Comparison of ENCODE assay signal across 22 cellular contexts in genomic region chr7:81297317-81297716, GRCh38.
A peak's percentile ranks its signal among the peaks of the same experiment; 100 is the strongest.
DNase-seq lines count a peak whose midpoint lies in the region; ATAC-seq and TF ChIP-seq lines count a peak whose summit lies in the region.
"Had no signal": no experiment of that assay in that cellular context is flagged by ENCODE, and none has a peak within 500 bp of the region (broad histone marks: within the 10 kb centered on the region; RNA-seq: fewer than 3 reads in every experiment).

No MANE protein-coding gene starts in this region.

- no peak overlapping the region for H4K8ac ChIP-seq in IMR-90 (ENCODE audit: low read depth in 2 of 2, low read length in 2 of 2)

- H3K9me3 ChIP-seq in IMR-90 (ENCODE audit: control insufficient read depth, insufficient read depth, low read length), result no peaks in the 10 kb centered on the region
- no peaks in the 10 kb centered on the region for H3K9me3 ChIP-seq in adipocyte (ENCODE audit: control insufficient read depth, low read length)
- H3K9me3 ChIP-seq: BLaER1 treated with 17β-estradiol and CSF1 and Interleukin-3, amounts not matched to agents 10 nM and 100 nM; SJCRH30 had no signal

- H3K18ac ChIP-seq in IMR-90 (ENCODE audit: low read depth, low read length), result 0 out of 2 replicates have a peak overlapping the region, but pooled peaks have one; percentile 18

- no peak for TF ChIP-seq CTCF in IMR-90 (conservative IDR thresholded peaks at IDR 0.05; ENCODE audit: low read depth, low read length)

- TF ChIP-seq POLR2A in IMR-90 (IDR thresholded peaks at IDR 0.05; ENCODE audit: low read depth, low read length), result no peak

- H3K4me2 ChIP-seq in IMR-90 (ENCODE audit: low read depth, low read length), result no peak overlapping the region
- H3K4me2 ChIP-seq: BLaER1 treated with 17β-estradiol and CSF1 and Interleukin-3, amounts not matched to agents 10 nM and 100 nM; PC-9 had no signal

- no peaks in the 10 kb centered on the region for H3K79me1 ChIP-seq in IMR-90 (ENCODE audit: low read depth in 1 of 2, low read length in 2 of 2)

- H3K56ac ChIP-seq in IMR-90 (ENCODE audit: extremely low read depth, insufficient read depth, low read length), result no peak overlapping the region

- H2BK15ac ChIP-seq in IMR-90 (ENCODE audit: low read depth, low read length), result 0 out of 3 replicates have a peak overlapping the region, but pooled peaks have one; percentile 60

- H3K14ac ChIP-seq in IMR-90 (replicated peaks; ENCODE audit: low read depth, low read length), result no peak overlapping the region

- CTCF ChIA-PET in IMR-90 (lab: Yijun Ruan, JAX), result no interaction called here

- in situ Hi-C loops in IMR-90 (cut with MboI; ENCODE audit: low sequenced_read_pairs), result no loop called here

- H2AK9ac ChIP-seq in IMR-90 (replicated peaks; ENCODE audit: low read depth, low read length, poor library complexity), result no peak overlapping the region

- no peaks in the 10 kb centered on the region for H3K4me1 ChIP-seq in IMR-90 (ENCODE audit: control insufficient read depth, insufficient read depth, low read length)
- peaks cover 36% of the 10 kb centered on the region for H3K4me1 ChIP-seq in adipocyte (ENCODE audit: control insufficient read depth, insufficient read depth, low read length)

- DNase-seq in IMR-90, result no peak
- peak; percentile 15 for DNase-seq in adipocyte (ENCODE audit: low read depth)
- DNase-seq in left colon, result no peak
- no peak for DNase-seq in cardiac septum (ENCODE audit: low spot score)
- DNase-seq in globus pallidus (ENCODE audit: low spot score), result no peak
- DNase-seq: ACHN; CD8-positive, alpha-beta T cell; DND-41; GOT3; MM.1S; NCI-H1048; NCI-H1417 treated with DMSO at 0.1 percent for 48 hours; NCI-H187; NCI-H446; NCI-H526; PC-9; SJCRH30 had no signal

- H3K9me1 ChIP-seq in IMR-90 (ENCODE audit: insufficient read depth, low read length), result no peaks in the 10 kb centered on the region

- H3K23ac ChIP-seq in IMR-90 (ENCODE audit: low read depth, low read length), result no peak overlapping the region

- H4K5ac ChIP-seq in IMR-90 (ENCODE audit: low read depth, low read length), result no peak overlapping the region; the same call in 1 of the 2 replicates

- no peak for ATAC-seq in IMR-90 (ENCODE audit: low read depth)
- ATAC-seq in left colon, result peak; percentile 39
- ATAC-seq in GM18907 (IDR thresholded peaks at IDR 0.05; ENCODE audit: unreplicated experiment), result no peak
- no peak for ATAC-seq in HG02588 (IDR thresholded peaks at IDR 0.05; ENCODE audit: unreplicated experiment)
- ATAC-seq: CD8-positive, alpha-beta T cell; GM12878; HCT116 had no signal

- no peak overlapping the region for H2BK5ac ChIP-seq in IMR-90 (ENCODE audit: low read depth, low read length, poor library complexity, severe bottlenecking)

- H2BK120ac ChIP-seq in IMR-90 (ENCODE audit: low read depth, low read length), result no peak overlapping the region

- no peaks in the 10 kb centered on the region for H4K20me1 ChIP-seq in IMR-90 (ENCODE audit: insufficient read depth, low read length)
- H4K20me1 ChIP-seq: BLaER1 treated with 17β-estradiol and CSF1 and Interleukin-3, amounts not matched to agents 10 nM and 100 nM had no signal

- TF ChIP-seq RAD21 in IMR-90 (IDR thresholded peaks at IDR 0.05; ENCODE audit: low read length), result no peak

- H4K91ac ChIP-seq in IMR-90 (ENCODE audit: insufficient read depth, low read depth, low read length), result no peak overlapping the region

- H3K27me3 ChIP-seq in IMR-90 (ENCODE audit: control insufficient read depth, insufficient read depth, low read length) (peaks cover 23% of the 10 kb centered on the region), adipocyte (replicated peaks; ENCODE audit: control insufficient read depth, insufficient read depth, low read length) (peaks cover 3% of the 10 kb centered on the region)
- H3K27me3 ChIP-seq: BLaER1 treated with 17β-estradiol and CSF1 and Interleukin-3, amounts not matched to agents 10 nM and 100 nM; SJCRH30 had no signal

- no peak overlapping the region for H2AFZ ChIP-seq in IMR-90 (replicated peaks; ENCODE audit: low read length, poor library complexity)
- H2AFZ ChIP-seq: PC-9 had no signal

- WGBS in IMR-90 (ENCODE audit: extremely low coverage in 2 of 2, insufficient read length in 1 of 2), 2 experiments, result no CpG with 5 or more reads among the region's 2 CpGs

- BruUV-seq in IMR-90 (replicated peaks; lab: Mats Ljungman, UMichigan), result no TSS peak

- H3K4me3 ChIP-seq in IMR-90 (ENCODE audit: insufficient read depth, low read depth, low read length), result no peak overlapping the region
- no peak overlapping the region for H3K4me3 ChIP-seq in adipocyte (ENCODE audit: low read length)
- H3K4me3 ChIP-seq: BLaER1 treated with 17β-estradiol and CSF1 and Interleukin-3, amounts not matched to agents 10 nM and 100 nM; GM12878; PC-9; SJCRH30 had no signal

- intact Hi-C loops in IMR-90 (cut with micrococcal nuclease), result loop anchor here (5.0 kb wide), 1 partner anchor 380 kb away; the partner anchor contains the start of gene SEMA3C
- intact Hi-C loops in left colon (cut with DNase I, micrococcal nuclease), result no loop called here
- intact Hi-C loops in cardiac septum (cut with DNase I), result no loop called here

- H2BK20ac ChIP-seq in IMR-90 (ENCODE audit: low read depth, low read length), result no peak overlapping the region

- H3K36me3 ChIP-seq in IMR-90 (ENCODE audit: control insufficient read depth, insufficient read depth, low read length), result no peaks in the 10 kb centered on the region
- H3K36me3 ChIP-seq in adipocyte (ENCODE audit: control insufficient read depth, insufficient read depth, low read length, severe bottlenecking), result no peaks in the 10 kb centered on the region
- H3K36me3 ChIP-seq: BLaER1 treated with 17β-estradiol and CSF1 and Interleukin-3, amounts not matched to agents 10 nM and 100 nM; SJCRH30 had no signal

- no peak overlapping the region for H3K27ac ChIP-seq in IMR-90 (ENCODE audit: insufficient read depth, low read length)
- H3K27ac ChIP-seq: BLaER1 treated with 17β-estradiol and CSF1 and Interleukin-3, amounts not matched to agents 10 nM and 100 nM; PC-9; SJCRH30 had no signal

- POLR2A ChIA-PET in IMR-90 (lab: Charles Lee; ENCODE audit: unreplicated experiment), result no interaction called here

- dilution Hi-C loops in IMR-90 (cut with HindIII; ENCODE audit: low sequenced_read_pairs, unreplicated experiment), result no loop called here

- no peak overlapping the region for H3K9ac ChIP-seq in IMR-90 (ENCODE audit: low read depth, low read length)
- H3K9ac ChIP-seq in adipocyte (ENCODE audit: low read length), result no peak overlapping the region
- H3K9ac ChIP-seq: BLaER1 treated with 17β-estradiol and CSF1 and Interleukin-3, amounts not matched to agents 10 nM and 100 nM had no signal

- 0 out of 2 replicates have a peak overlapping the region, but pooled peaks have one; percentile 13 for H2AK5ac ChIP-seq in IMR-90 (ENCODE audit: low read depth, low read length)

- peak overlapping the region; percentile 22; the same call in 1 of the 2 replicates for H3K4ac ChIP-seq in IMR-90 (ENCODE audit: low read depth, low read length)

TF ChIP-seq in IMR-90, 13 proteins besides CTCF, POLR2A, EP300 and RAD21:
- TF ChIP-seq CEBPB (IDR thresholded peaks at IDR 0.05; ENCODE audit: low read depth, low read length) (no peak), RFX5 (IDR thresholded peaks at IDR 0.05; ENCODE audit: low read depth, low read length) (no peak), MXI1 (IDR thresholded peaks at IDR 0.05; ENCODE audit: borderline replicate concordance, low read depth, low read length) (no peak), BHLHE40 (IDR thresholded peaks at IDR 0.05; ENCODE audit: low read depth, low read length) (no peak), RCOR1 (IDR thresholded peaks at IDR 0.05; ENCODE audit: insufficient replicate concordance, low read length) (no peak), CHD1 (IDR thresholded peaks at IDR 0.05; ENCODE audit: low read depth, low read length) (no peak), FOS (IDR thresholded peaks at IDR 0.05; ENCODE audit: low read depth, low read length) (no peak), NFE2L2 (IDR thresholded peaks at IDR 0.05; ENCODE audit: low read depth, low read length) (no peak), SMC3 (IDR thresholded peaks at IDR 0.05; ENCODE audit: low read depth, low read length) (no peak), MAZ (IDR thresholded peaks at IDR 0.05; ENCODE audit: borderline replicate concordance, low read depth, low read length) (no peak), MAFK (IDR thresholded peaks at IDR 0.05; ENCODE audit: low read depth, low read length) (no peak)
- TF ChIP-seq, protein P1, sequence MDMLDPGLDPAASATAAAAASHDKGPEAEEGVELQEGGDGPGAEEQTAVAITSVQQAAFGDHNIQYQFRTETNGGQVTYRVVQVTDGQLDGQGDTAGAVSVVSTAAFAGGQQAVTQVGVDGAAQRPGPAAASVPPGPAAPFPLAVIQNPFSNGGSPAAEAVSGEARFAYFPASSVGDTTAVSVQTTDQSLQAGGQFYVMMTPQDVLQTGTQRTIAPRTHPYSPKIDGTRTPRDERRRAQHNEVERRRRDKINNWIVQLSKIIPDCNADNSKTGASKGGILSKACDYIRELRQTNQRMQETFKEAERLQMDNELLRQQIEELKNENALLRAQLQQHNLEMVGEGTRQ (IDR thresholded peaks at IDR 0.05; ENCODE audit: low read depth, low read length), result no peak
- TF ChIP-seq, protein P2, sequence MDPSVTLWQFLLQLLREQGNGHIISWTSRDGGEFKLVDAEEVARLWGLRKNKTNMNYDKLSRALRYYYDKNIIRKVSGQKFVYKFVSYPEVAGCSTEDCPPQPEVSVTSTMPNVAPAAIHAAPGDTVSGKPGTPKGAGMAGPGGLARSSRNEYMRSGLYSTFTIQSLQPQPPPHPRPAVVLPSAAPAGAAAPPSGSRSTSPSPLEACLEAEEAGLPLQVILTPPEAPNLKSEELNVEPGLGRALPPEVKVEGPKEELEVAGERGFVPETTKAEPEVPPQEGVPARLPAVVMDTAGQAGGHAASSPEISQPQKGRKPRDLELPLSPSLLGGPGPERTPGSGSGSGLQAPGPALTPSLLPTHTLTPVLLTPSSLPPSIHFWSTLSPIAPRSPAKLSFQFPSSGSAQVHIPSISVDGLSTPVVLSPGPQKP (IDR thresholded peaks at IDR 0.05; ENCODE audit: borderline replicate concordance, low read depth, low read length), result no peak
